ENCODE assay signal across 17 cellular contexts in the genomic region with DNA sequence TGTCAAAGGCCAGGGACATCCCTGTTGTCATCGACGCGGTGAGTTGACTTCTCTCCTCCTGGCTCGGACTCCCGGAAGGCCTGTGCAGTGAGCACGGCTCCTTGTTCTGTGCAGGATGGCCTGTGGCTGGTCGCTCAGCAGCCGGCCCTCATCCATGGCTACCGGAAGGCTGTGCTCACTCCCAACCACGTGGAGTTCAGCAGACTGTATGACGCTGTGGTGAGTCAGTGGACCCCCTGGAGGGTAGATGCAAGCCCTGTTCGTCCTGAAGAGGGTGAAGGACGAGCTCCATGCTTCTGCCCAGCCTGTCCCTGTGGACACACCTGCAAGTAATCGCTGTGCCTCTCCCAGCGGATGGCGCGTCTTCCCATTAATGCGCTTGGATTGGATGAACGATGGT. TPM values are rescaled to one million over a fixed set of nuclear protein-coding genes. Genes with fewer than 3 reads are reported as not detected.
DNase-seq lines count a peak whose midpoint lies in the region; ATAC-seq, FAIRE-seq and TF ChIP-seq lines count a peak whose summit lies in the region.
"Had no signal": no experiment of that assay in that cellular context is flagged by ENCODE, and none has a peak within 500 bp of the region (broad histone marks: within the 10 kb centered on the region; RNA-seq: fewer than 3 reads in every experiment).

No MANE protein-coding gene starts in this region.

- no peak overlapping the region for H3K4ac ChIP-seq in trophoblast cell (ENCODE audit: low read depth, low read length)

- H2BK120ac ChIP-seq in trophoblast cell (ENCODE audit: insufficient read depth, low read length, poor library complexity): no peak overlapping the region

- WGBS in trophoblast cell (ENCODE audit: extremely low coverage, insufficient coverage, insufficient read length): no CpG with 5 or more reads among the region's 19 CpGs

- CTCF ChIA-PET in RWPE1 (lab: Yijun Ruan, JAX): no interaction called here

- H3K36me3 ChIP-seq in trophoblast cell (ENCODE audit: control insufficient read depth in 1 of 2, insufficient read depth in 2 of 2, low read length in 2 of 2): peaks cover 54 to 57% of the 10 kb centered on the region in 2 experiments

- POLR2A ChIA-PET in RWPE1 (lab: Yijun Ruan, JAX; ENCODE audit: low non-redundant PET): no interaction called here

- no peak overlapping the region for H2BK5ac ChIP-seq in trophoblast cell (ENCODE audit: low read depth, low read length, poor library complexity)

- no peak overlapping the region for H3K4me2 ChIP-seq in trophoblast cell (ENCODE audit: low read length)

- H2AK5ac ChIP-seq in trophoblast cell (ENCODE audit: low read length): no peak overlapping the region

- H2AFZ ChIP-seq in trophoblast cell (ENCODE audit: insufficient read depth, low read length, poor library complexity): no peak overlapping the region

- no peak overlapping the region for H3K23ac ChIP-seq in trophoblast cell (ENCODE audit: low read length)

- H3K9me3 ChIP-seq in trophoblast cell (ENCODE audit: insufficient read depth, low read depth, low read length): peaks cover 3% of the 10 kb centered on the region
- H3K9me3 ChIP-seq: ascending aorta, stomach had no signal

- peaks cover 0 to 2% of the 10 kb centered on the region in 2 experiments for H3K4me1 ChIP-seq in trophoblast cell (ENCODE audit: control insufficient read depth in 1 of 2, insufficient read depth in 2 of 2, low read length in 2 of 2)
- H3K4me1 ChIP-seq: ascending aorta had no signal

- peaks cover 1% of the 10 kb centered on the region for H3K79me1 ChIP-seq in trophoblast cell (ENCODE audit: low read length)

- peak; percentile 98 for FAIRE-seq in H54 (lab: Jason Lieb, UNC)
- FAIRE-seq in RCC 7860 (lab: Jason Lieb, UNC): peak; percentile 35
- FAIRE-seq: H1 had no signal

- no peaks in the 10 kb centered on the region for H3K27me3 ChIP-seq in trophoblast cell (ENCODE audit: insufficient read depth, low read length)
- H3K27me3 ChIP-seq: ascending aorta, stomach had no signal

- TF ChIP-seq CTCF in choroid plexus epithelial cell (conservative IDR thresholded peaks at IDR 0.05; ENCODE audit: low read depth, low read length) (peak; percentile 24), RWPE1 (conservative IDR thresholded peaks at IDR 0.05; ENCODE audit: low read depth) (no peak)

- no peak overlapping the region for H3K27ac ChIP-seq in trophoblast cell (ENCODE audit: low read depth, low read length)
- H3K27ac ChIP-seq in RWPE1: no peak overlapping the region
- H3K27ac ChIP-seq: ascending aorta, stomach had no signal

- 0 out of 2 replicates have a peak, but pooled peaks have one; percentile 13 for TF ChIP-seq POLR2A in H54 (IDR thresholded peaks at IDR 0.05; ENCODE audit: low read depth, low read length)

- H4K8ac ChIP-seq in trophoblast cell (ENCODE audit: low read depth, low read length): no peak overlapping the region

- DNase-seq in H54 (ENCODE audit: insufficient read length, low spot score) (peak; percentile 100), RCC 7860 (ENCODE audit: low spot score) (peak; percentile 82), choroid plexus epithelial cell (ENCODE audit: low read depth) (peak; percentile 97), trophoblast cell (peak; percentile 27 to 35), RWPE1 (ENCODE audit: low spot score) (no peak), cerebellum (ENCODE audit: low spot score) (no peak)
- DNase-seq: activated CD4-positive, alpha-beta T cell treated with anti-CD3 and anti-CD28 coated beads for 4 hours; CD4-positive, alpha-beta memory T cell; NCI-H1048; stomach; T-cell had no signal

- H2BK12ac ChIP-seq in trophoblast cell (ENCODE audit: low read length): no peak overlapping the region

- no peak overlapping the region for H4K12ac ChIP-seq in trophoblast cell (ENCODE audit: low read depth, low read length)

- H3K4me3 ChIP-seq in choroid plexus epithelial cell (ENCODE audit: low read depth, low read length) (no peak overlapping the region), trophoblast cell (ENCODE audit: low read depth, low read length) (no peak overlapping the region)
- H3K4me3 ChIP-seq: ascending aorta, lung, stomach had no signal

- no peak overlapping the region for H4K91ac ChIP-seq in trophoblast cell (ENCODE audit: low read depth, low read length)

- no peak for ATAC-seq in GM18861 (IDR thresholded peaks at IDR 0.05; ENCODE audit: unreplicated experiment)
- no peak for ATAC-seq in GM21390 (IDR thresholded peaks at IDR 0.05; ENCODE audit: unreplicated experiment)
- ATAC-seq: activated T-helper 17 cell treated with anti-CD3 and anti-CD28 coated beads, Interleukin-2, amount 50 U/mL, for 72 hours; T-cell had no signal

- peaks cover 6% of the 10 kb centered on the region for H3K79me2 ChIP-seq in trophoblast cell (ENCODE audit: control insufficient read depth, insufficient read depth, low read length, poor library complexity)

- H3K14ac ChIP-seq in trophoblast cell (ENCODE audit: low read length): no peak overlapping the region

- H3K18ac ChIP-seq in trophoblast cell (ENCODE audit: low read length): no peak overlapping the region

- no peak overlapping the region for H3K9ac ChIP-seq in trophoblast cell (ENCODE audit: low read length)

RNA-seq across cellular contexts. Expression of gene NAXD, which starts 19.2 kb away (rescaled TPM):
- 20.5 TPM in 2 replicates for polyA plus RNA-seq in trophoblast cell (2013)
- total RNA-seq in cerebellum: 22.9 TPM

Comparison
In these comparisons a context has a peak if more than half of its experiments do, and no peak if none do; other contexts are left out.
1. DNase-seq: peak in H54 (single experiment), RCC 7860 (single experiment), choroid plexus epithelial cell (single experiment) and trophoblast cell (2 of 2); none in RWPE1 (single experiment) and cerebellum (single experiment).